ENCODE assay signal across 13 cellular contexts in the genomic region with DNA sequence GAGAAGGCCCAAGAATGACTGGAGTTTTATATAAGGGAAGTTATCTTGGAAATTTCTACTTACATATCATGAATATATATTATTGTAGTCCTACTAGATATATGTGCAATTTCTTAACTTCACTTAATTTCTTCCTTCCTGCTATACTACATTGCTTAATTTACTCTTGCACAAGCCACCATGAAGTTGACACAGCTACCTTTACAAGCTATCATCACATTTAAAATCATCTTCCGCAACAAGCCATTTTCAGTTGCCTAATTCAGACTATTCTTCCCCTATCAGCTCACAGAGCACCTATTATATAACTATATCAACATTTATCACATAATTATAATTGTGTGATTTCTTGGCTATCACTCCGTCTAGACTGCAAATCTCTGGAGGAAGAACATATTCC.
"Had no signal": no experiment of that assay in that cellular context is flagged by ENCODE, and none has a peak within 500 bp of the region (broad histone marks: within the 10 kb centered on the region; RNA-seq: fewer than 3 reads in every experiment).

No MANE protein-coding gene starts in this region.

- H3K4me3 ChIP-seq: breast epithelium, upper lobe of left lung had no signal

- H3K9me3 ChIP-seq: breast epithelium, upper lobe of left lung had no signal

- H3K27me3 ChIP-seq: breast epithelium, upper lobe of left lung had no signal

- H3K36me3 ChIP-seq: breast epithelium, upper lobe of left lung had no signal

- H3K4me1 ChIP-seq: breast epithelium, upper lobe of left lung had no signal

- DNase-seq: activated effector memory CD4-positive, alpha-beta T cell treated with Interleukin-2 at 50 U/mL for 16 hours; activated T-cell treated with anti-CD3 and anti-CD28 coated beads, Interleukin-2, amount 50 U/mL, for 1 hour; anterior cingulate cortex; endodermal cell; hypothalamus; occipital lobe; stimulated activated CD4-positive, alpha-beta T cell treated with anti-CD3 and anti-CD28 coated beads, Interleukin-12 subunit alpha, Interleukin-12 subunit beta, amount 100 ng/mL, for 4 hours; stimulated activated naive CD4-positive, alpha-beta T cell; T-helper 2 cell; upper lobe of left lung had no signal

- H3K27ac ChIP-seq: breast epithelium had no signal

- ATAC-seq: activated CD4-positive, CD25-positive, alpha-beta regulatory T cell treated with anti-CD3 and anti-CD28 coated beads, Interleukin-2, amount 50 U/mL, for 24 hours; natural killer cell treated with Interleukin-12 subunit alpha and Interleukin-12 subunit beta and Interleukin-15 and Interleukin-18, amount 100 ng/mL, for 72 hours had no signal
